ENCODE assay signal across 7 cellular contexts in genomic region chr4:3954540-3955360, GRCh38.
DNase-seq lines count a peak whose midpoint lies in the region; ATAC-seq and TF ChIP-seq lines count a peak whose summit lies in the region.
"Not testable (repeated sequence)": the region's sequence is repeated elsewhere in the genome, so short reads cannot be mapped to it uniquely, and the experiment has no call there.

No MANE protein-coding gene starts in this region.

- H3K27ac ChIP-seq in dorsolateral prefrontal cortex: peak overlapping the region in 48 of 59 donors; percentile 14 to 87 (median 72)

- not testable (repeated sequence) for TF ChIP-seq CTCF in dorsolateral prefrontal cortex (IDR thresholded peaks at IDR 0.05 in 54 of 56, conservative IDR thresholded peaks at IDR 0.05 in 2 of 56; ENCODE audit: low read depth in 1 of 56, partially characterized antibody in 56 of 56)

- not testable (repeated sequence) for H3K4me1 Mint-ChIP-seq in IgD-negative memory B cell

- DNase-seq in OCI-M2 (lab: John Stamatoyannopoulos, UW; ENCODE audit: unreplicated experiment) (peak; percentile 0), dorsolateral prefrontal cortex (peak in 9 of 10 donors; percentile 20 to 88 (median 75)), left kidney (ENCODE audit: low read depth, low spot score) (peak; percentile 77), smooth muscle cell of the brain vasculature (ENCODE audit: low read depth, low spot score) (peak; percentile 43)
- DNase-seq in activated CD8-positive, alpha-beta memory T cell treated with anti-CD3 and anti-CD28 coated beads, Interleukin-2, amount 50 U/mL, for 24 hours (ENCODE audit: extremely low read depth): peak; percentile 44

- H3K9me3 Mint-ChIP-seq in IgD-negative memory B cell: not testable (repeated sequence)

- H3K36me3 Mint-ChIP-seq in IgD-negative memory B cell: not testable (repeated sequence)

- peak; percentile 22 for ATAC-seq in GM18517 (IDR thresholded peaks at IDR 0.05; ENCODE audit: unreplicated experiment)

- H3K4me3 ChIP-seq in dorsolateral prefrontal cortex: peak overlapping the region; percentile 46 to 84 (median 71)

- not testable (repeated sequence) for H3K27me3 ChIP-seq in dorsolateral prefrontal cortex

- intact Hi-C loops in dorsolateral prefrontal cortex (cut with DNase I): not testable (repeated sequence)

- H3K27me3 Mint-ChIP-seq in IgD-negative memory B cell: not testable (repeated sequence)

- H3K27ac Mint-ChIP-seq in IgD-negative memory B cell: peak overlapping the region; percentile 90 to 92 (median 92)

- peak overlapping the region; percentile 88 to 96 (median 94) for H3K4me3 Mint-ChIP-seq in IgD-negative memory B cell

Comparison
In these comparisons a context has a peak if more than half of its experiments do, and no peak if none do; other contexts are left out.
1. Peak in every context shown above with its lines: DNase-seq, ATAC-seq, H3K4me3 ChIP-seq and H3K27ac ChIP-seq.
2. DNase-seq: peak in every context shown above with its lines; median percentile 77 in left kidney; 75 in dorsolateral prefrontal cortex; 44 in activated CD8-positive, alpha-beta memory T cell treated with anti-CD3 and anti-CD28 coated beads, Interleukin-2, amount 50 U/mL, for 24 hours; 43 in smooth muscle cell of the brain vasculature; 0 in OCI-M2.